In the genomic region with DNA sequence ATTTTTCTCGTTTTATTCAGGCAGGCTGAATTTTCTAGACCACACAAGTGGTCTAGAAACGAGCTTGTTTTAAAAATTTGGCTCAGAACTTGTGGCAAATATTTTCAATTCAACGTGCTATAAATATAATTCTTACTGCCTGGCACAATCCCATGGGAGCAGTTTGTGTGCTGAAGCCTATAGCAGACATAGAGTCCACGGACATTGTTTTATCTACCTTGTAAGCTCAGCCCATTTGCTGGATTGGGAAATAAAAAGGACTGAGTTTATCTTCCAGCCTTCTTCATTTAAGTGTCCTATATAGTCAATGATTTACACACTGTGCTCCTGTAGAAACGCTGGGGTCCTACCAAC, we compare ENCODE assay signal across 18 cellular contexts.
A peak's percentile ranks its signal among the peaks of the same experiment; 100 is the strongest.
DNase-seq lines count a peak whose midpoint lies in the region; ATAC-seq, FAIRE-seq and TF ChIP-seq lines count a peak whose summit lies in the region.
"Had no signal": no experiment of that assay in that cellular context is flagged by ENCODE, and none has a peak within 500 bp of the region (broad histone marks: within the 10 kb centered on the region; RNA-seq: fewer than 3 reads in every experiment).

No MANE protein-coding gene starts in this region.

- H3K4me3 ChIP-seq in HepG2 (replicated peaks in 1 of 3; ENCODE audit: insufficient read depth in 1 of 3, low read depth in 2 of 3, low read length in 3 of 3) (no peak overlapping the region), right lobe of liver (no peak overlapping the region), body of pancreas (no peak overlapping the region), neuronal stem cell (ENCODE audit: low read length in 2 of 2) (no peak overlapping the region)
- H3K4me3 ChIP-seq: A549, Peyer's patch had no signal

- H3K18ac ChIP-seq in neuronal stem cell (ENCODE audit: low read length) = no peak overlapping the region

- CTCF ChIA-PET in HepG2 (lab: Yijun Ruan, JAX; ENCODE audit: low intra/inter-chr PET ratio, low total read pairs) = no interaction called here

- no peak overlapping the region for H2AK5ac ChIP-seq in neuronal stem cell (ENCODE audit: low read depth, low read length)

- no peaks in the 10 kb centered on the region for H3K79me2 ChIP-seq in HepG2 (ENCODE audit: insufficient read depth, low read length)

- BruUV-seq in HepG2 (replicated peaks; lab: Mats Ljungman, UMichigan) = no TSS peak

- intact Hi-C loops in HepG2 (cut with micrococcal nuclease; ENCODE audit: unreplicated experiment) = no loop called here
- intact Hi-C loops in right lobe of liver (cut with DNase I) = no loop called here
- intact Hi-C loops in body of pancreas (cut with DNase I) = no loop called here

- no peak for FAIRE-seq in HepG2 (lab: Jason Lieb, UNC)
- FAIRE-seq: A549, D721Med had no signal

- H3K36me3 ChIP-seq in HepG2 (replicated peaks in 1 of 2; ENCODE audit: control insufficient read depth in 1 of 2, insufficient read depth in 2 of 2, low read length in 2 of 2) (no peaks in the 10 kb centered on the region), right lobe of liver (no peaks in the 10 kb centered on the region), body of pancreas (replicated peaks in 1 of 2; ENCODE audit: insufficient read depth in 1 of 2, low read depth in 2 of 2) (no peaks in the 10 kb centered on the region), neuronal stem cell (replicated peaks in 1 of 2; ENCODE audit: control insufficient read depth in 2 of 2, insufficient read depth in 2 of 2, low read length in 2 of 2) (no peaks in the 10 kb centered on the region)
- H3K36me3 ChIP-seq: Peyer's patch had no signal

- no peaks in the 10 kb centered on the region for H3K9me3 Mint-ChIP-seq in activated T-cell treated with anti-CD3 and anti-CD28 coated beads, Interleukin-2, amount 50 U/mL, for 4 hours
- H3K9me3 Mint-ChIP-seq: CD4-positive, alpha-beta memory T cell had no signal

- H3K27me3 ChIP-seq in HepG2 (ENCODE audit: control insufficient read depth in 1 of 2, insufficient read depth in 2 of 2, low read length in 2 of 2) (peaks cover 0 to 11% of the 10 kb centered on the region in 2 experiments; a peak in 4 of 5 replicates), right lobe of liver (no peaks in the 10 kb centered on the region), body of pancreas (no peaks in the 10 kb centered on the region), neuronal stem cell (ENCODE audit: control insufficient read depth in 3 of 3, insufficient read depth in 3 of 3, low read depth in 1 of 3, low read length in 3 of 3) (no peaks in the 10 kb centered on the region)
- H3K27me3 ChIP-seq: Peyer's patch had no signal

- H3K4me1 ChIP-seq in HepG2 (ENCODE audit: insufficient read depth, low read length) (peaks cover 13% of the 10 kb centered on the region), right lobe of liver (no peaks in the 10 kb centered on the region), body of pancreas (peaks cover 8% of the 10 kb centered on the region), neuronal stem cell (ENCODE audit: control insufficient read depth in 2 of 2, insufficient read depth in 1 of 2, low read depth in 1 of 2, low read length in 2 of 2) (peaks cover 11 to 16% of the 10 kb centered on the region in 2 donors)
- H3K4me1 ChIP-seq: A549, Peyer's patch had no signal

- no peak overlapping the region for H2BK15ac ChIP-seq in neuronal stem cell (ENCODE audit: low read length)

- H2BK120ac ChIP-seq in neuronal stem cell (ENCODE audit: low read depth, low read length) = no peak overlapping the region

- H3K4me1 Mint-ChIP-seq in activated T-cell treated with anti-CD3 and anti-CD28 coated beads, Interleukin-2, amount 50 U/mL, for 4 hours (ENCODE audit: low read depth) = no peaks in the 10 kb centered on the region

- in situ Hi-C loops in HepG2 (cut with HindIII; ENCODE audit: extremely low pct_ligation_motif_present, low pct_unique_long_range_greater_than_20kb) = no loop called here

- H3K27ac ChIP-seq in HepG2 (ENCODE audit: extremely low read length, insufficient read depth, low read length) (no peak overlapping the region), right lobe of liver (no peak overlapping the region), body of pancreas (peak overlapping the region in 1 of 4 donors; percentile 66), neuronal stem cell (replicated peaks; ENCODE audit: low read length) (no peak overlapping the region)
- H3K27ac ChIP-seq: Peyer's patch had no signal

- H3K4me2 ChIP-seq in HepG2 (ENCODE audit: low read depth, low read length) (peak overlapping the region; percentile 57), neuronal stem cell (ENCODE audit: insufficient read depth, low read length, poor library complexity, severe bottlenecking) (no peak overlapping the region)
- H3K4me2 ChIP-seq: A549 had no signal

- H3K9me3 ChIP-seq in HepG2 (ENCODE audit: low read length) = no peaks in the 10 kb centered on the region
- H3K9me3 ChIP-seq in right lobe of liver = no peaks in the 10 kb centered on the region
- H3K9me3 ChIP-seq in body of pancreas = no peaks in the 10 kb centered on the region
- no peaks in the 10 kb centered on the region for H3K9me3 ChIP-seq in neuronal stem cell (replicated peaks in 1 of 2; ENCODE audit: control insufficient read depth in 2 of 2, insufficient read depth in 1 of 2, low read depth in 1 of 2, low read length in 2 of 2)
- H3K9me3 ChIP-seq: A549, Peyer's patch had no signal

- H2BK5ac ChIP-seq in neuronal stem cell (ENCODE audit: low read length) = no peak overlapping the region

- TF ChIP-seq POLR2A in HepG2 (IDR thresholded peaks at IDR 0.05; ENCODE audit: insufficient read depth in 1 of 2, low read depth in 2 of 2, low read length in 2 of 2) = no peak
- TF ChIP-seq POLR2A in right lobe of liver (IDR thresholded peaks at IDR 0.05) = no peak
- no peak for TF ChIP-seq POLR2A in body of pancreas (IDR thresholded peaks at IDR 0.05)

- no peak overlapping the region for H3K23ac ChIP-seq in neuronal stem cell (ENCODE audit: low read depth, low read length, poor library complexity)

- H4K8ac ChIP-seq in neuronal stem cell (ENCODE audit: low read depth, low read length) = no peak overlapping the region

- H3K4ac ChIP-seq in neuronal stem cell (ENCODE audit: low read length) = no peak overlapping the region

- no peaks in the 10 kb centered on the region for H3K36me3 Mint-ChIP-seq in activated T-cell treated with anti-CD3 and anti-CD28 coated beads, Interleukin-2, amount 50 U/mL, for 4 hours (ENCODE audit: insufficient read depth)
- H3K36me3 Mint-ChIP-seq: CD4-positive, alpha-beta memory T cell had no signal

- no peak for TF ChIP-seq EP300 in HepG2 (IDR thresholded peaks at IDR 0.05; ENCODE audit: low read depth in 2 of 2, low read length in 2 of 2)
- no peak for TF ChIP-seq EP300 in HepG2 (CRISPR knock-in tag; IDR thresholded peaks at IDR 0.05; ENCODE audit: borderline replicate concordance)

- TF ChIP-seq CTCF in HepG2 (CRISPR knock-in tag; IDR thresholded peaks at IDR 0.05) (no peak), right lobe of liver (IDR thresholded peaks at IDR 0.05) (no peak), body of pancreas (IDR thresholded peaks at IDR 0.05) (no peak), GM10266 (IDR thresholded peaks at IDR 0.05; ENCODE audit: control insufficient read depth, insufficient read depth, low read depth, missing control alignments) (no peak)

- DNase-seq in HepG2 (ENCODE audit: low spot score) (no peak), right lobe of liver (no peak), body of pancreas (no peak), neuronal stem cell (ENCODE audit: low spot score) (no peak), NCI-H748 (lab: John Stamatoyannopoulos, UW; ENCODE audit: unreplicated experiment) (no peak), GM10266 (ENCODE audit: extremely low spot score) (no peak)
- DNase-seq in activated T-cell treated with anti-CD3 and anti-CD28 coated beads, Interleukin-2, amount 50 U/mL, for 4 hours = no peak
- DNase-seq: CD4-positive, alpha-beta memory T cell; Kasumi-1; MV-4-11; NCI-H1417 treated with DMSO at 0.1 percent for 48 hours; NCI-H2029; NCI-H526 treated with DMSO at 0.1 percent for 48 hours; Peyer's patch; Right ventricle myocardium superior had no signal

- no peak overlapping the region for H3K14ac ChIP-seq in neuronal stem cell (ENCODE audit: low read length)

- no peak overlapping the region for H4K91ac ChIP-seq in neuronal stem cell (ENCODE audit: low read depth, low read length, poor library complexity)

- no peak overlapping the region for H3K4me3 Mint-ChIP-seq in activated T-cell treated with anti-CD3 and anti-CD28 coated beads, Interleukin-2, amount 50 U/mL, for 4 hours
- H3K4me3 Mint-ChIP-seq: CD4-positive, alpha-beta memory T cell had no signal

- no peak; the same call in 2 of the 3 replicates for ATAC-seq in HepG2
- ATAC-seq in right lobe of liver = no peak
- ATAC-seq in body of pancreas = peak; percentile 7
- no peak for ATAC-seq in activated T-cell treated with anti-CD3 and anti-CD28 coated beads, Interleukin-2, amount 50 U/mL, for 4 hours
- ATAC-seq in HG03039 (IDR thresholded peaks at IDR 0.05; ENCODE audit: unreplicated experiment) = no peak

- H2AFZ ChIP-seq in HepG2 (ENCODE audit: low read length) (no peak overlapping the region), neuronal stem cell (ENCODE audit: low read length) (peak overlapping the region; percentile 31)

- no peaks in the 10 kb centered on the region for H4K20me1 ChIP-seq in HepG2 (ENCODE audit: insufficient read depth, low read length)

- 5% methylated on average over 5 of the region's 5 CpGs for whole genome bisulfite sequencing in HepG2 (ENCODE audit: low lambda C conversion rate)
- 52% methylated on average over 5 of the region's 5 CpGs for WGBS in right lobe of liver (ENCODE audit: insufficient coverage, low coverage, low lambda C conversion rate, missing lambda C conversion rate)
- WGBS in body of pancreas, 2 donors = 39 to 47% methylated on average over 5 of the region's 5 CpGs
- WGBS in neuronal stem cell (ENCODE audit: extremely low coverage in 2 of 2, insufficient read length in 2 of 2, insufficient replicate concordance in 1 of 2), 2 donors = no CpG with 5 or more reads among the region's 5 CpGs

- H3K9ac ChIP-seq in HepG2 (ENCODE audit: insufficient read depth, low read depth, low read length) (no peak overlapping the region), neuronal stem cell (ENCODE audit: low read depth, low read length, poor library complexity) (no peak overlapping the region)

- H2BK12ac ChIP-seq in neuronal stem cell (ENCODE audit: low read length) = no peak overlapping the region

- no peaks in the 10 kb centered on the region for H3K79me1 ChIP-seq in neuronal stem cell (ENCODE audit: low read depth, low read length)

- H3K27me3 Mint-ChIP-seq in activated T-cell treated with anti-CD3 and anti-CD28 coated beads, Interleukin-2, amount 50 U/mL, for 4 hours (ENCODE audit: low read depth) = peaks cover 3% of the 10 kb centered on the region
- H3K27me3 Mint-ChIP-seq: CD4-positive, alpha-beta memory T cell had no signal

- POLR2A ChIA-PET in HepG2 (lab: Yijun Ruan, JAX) = no interaction called here

- no peak for TF ChIP-seq RAD21 in HepG2 (CRISPR knock-in tag; IDR thresholded peaks at IDR 0.05)
